Comparison of ENCODE assay signal across 29 cellular contexts in genomic region chr3:121723485-121723884, GRCh38.
"Had no signal": no experiment of that assay in that cellular context is flagged by ENCODE, and none has a peak within 500 bp of the region (broad histone marks: within the 10 kb centered on the region; RNA-seq: fewer than 3 reads in every experiment).

No MANE protein-coding gene starts in this region.

- H3K9me3 ChIP-seq: gastrocnemius medialis had no signal

- H3K4me3 Mint-ChIP-seq: activated CD8-positive, alpha-beta T cell treated with anti-CD3 and anti-CD28 coated beads for 36 hours; activated naive CD8-positive, alpha-beta T cell; activated T-cell treated with anti-CD3 and anti-CD28 coated beads, Interleukin-2, amount 50 U/mL, for 4 hours; activated T-helper 17 cell treated with anti-CD3 and anti-CD28 coated beads, Interleukin-2, amount 50 U/mL, for 72 hours; central memory CD8-positive, alpha-beta T cell; dendritic cell treated with granulocyte-macrophage colony-stimulating factor and Interleukin-4, amounts not matched to agents 40 ng/mL and 50 ng/mL, for 4 days; effector memory CD8-positive, alpha-beta T cell; WTC11 had no signal

- H3K27me3 Mint-ChIP-seq: activated CD8-positive, alpha-beta T cell treated with anti-CD3 and anti-CD28 coated beads for 36 hours; activated naive CD8-positive, alpha-beta T cell; activated T-helper 17 cell treated with anti-CD3 and anti-CD28 coated beads, Interleukin-2, amount 50 U/mL, for 72 hours; central memory CD8-positive, alpha-beta T cell; dendritic cell treated with granulocyte-macrophage colony-stimulating factor and Interleukin-4, amounts not matched to agents 40 ng/mL and 50 ng/mL, for 4 days; effector memory CD8-positive, alpha-beta T cell had no signal

- ATAC-seq: activated CD8-positive, alpha-beta T cell treated with anti-CD3 and anti-CD28 coated beads for 36 hours; activated T-cell treated with anti-CD3 and anti-CD28 coated beads, Interleukin-2, amount 50 U/mL, for 4 hours; activated T-helper 17 cell treated with anti-CD3 and anti-CD28 coated beads, Interleukin-2, amount 50 U/mL, for 72 hours; effector memory CD8-positive, alpha-beta T cell; esophagus mucosa; foreskin keratinocyte; gastrocnemius medialis; heart left ventricle; WTC11 had no signal

- H3K27ac Mint-ChIP-seq: activated CD8-positive, alpha-beta T cell treated with anti-CD3 and anti-CD28 coated beads for 36 hours; activated naive CD8-positive, alpha-beta T cell; WTC11 had no signal

- DNase-seq: activated CD4-positive, alpha-beta T cell treated with anti-CD3 and anti-CD28 coated beads for 48 hours; activated CD4-positive, alpha-beta T cell treated with anti-CD3 and anti-CD28 coated beads, Interleukin-2, amount 50 U/mL, for 1 hour; activated CD4-positive, alpha-beta T cell treated with anti-CD3 and anti-CD28 coated beads, Interleukin-2, amount 50 U/mL, for 48 hours; activated CD8-positive, alpha-beta memory T cell treated with anti-CD3 and anti-CD28 coated beads for 24 hours; activated CD8-positive, alpha-beta T cell treated with anti-CD3 and anti-CD28 coated beads for 36 hours; activated effector memory CD4-positive, alpha-beta T cell treated with Interleukin-2 at 50 U/mL for 16 hours; activated gamma-delta T cell treated with Interleukin-2 at 50 U/mL for 16 hours; activated naive CD4-positive, alpha-beta T cell treated with anti-CD3 and anti-CD28 coated beads, Interleukin-2, amount 50 U/mL, for 16 hours; activated naive CD4-positive, alpha-beta T cell treated with Interleukin-2 at 50 U/mL for 16 hours; activated T-cell treated with anti-CD3 and anti-CD28 coated beads, Interleukin-2, amount 50 U/mL, for 4 hours; amniotic stem cell; anterior cingulate cortex; brain microvascular endothelial cell; effector CD4-positive, alpha-beta T cell; effector memory CD8-positive, alpha-beta T cell; foreskin keratinocyte; gastrocnemius medialis; glutamatergic neuron; heart left ventricle had no signal

- H3K27ac ChIP-seq: brain microvascular endothelial cell, coronary artery, foreskin keratinocyte, gastrocnemius medialis, heart left ventricle, VCaP had no signal

- H3K4me3 ChIP-seq: coronary artery, gastrocnemius medialis, heart left ventricle had no signal

- H3K9me3 Mint-ChIP-seq: activated CD8-positive, alpha-beta T cell treated with anti-CD3 and anti-CD28 coated beads for 36 hours; activated T-cell treated with anti-CD3 and anti-CD28 coated beads, Interleukin-2, amount 50 U/mL, for 4 hours; activated T-helper 17 cell treated with anti-CD3 and anti-CD28 coated beads, Interleukin-2, amount 50 U/mL, for 72 hours; central memory CD8-positive, alpha-beta T cell; dendritic cell treated with granulocyte-macrophage colony-stimulating factor and Interleukin-4, amounts not matched to agents 40 ng/mL and 50 ng/mL, for 4 days; effector memory CD8-positive, alpha-beta T cell had no signal

- H3K27me3 ChIP-seq: brain microvascular endothelial cell, foreskin keratinocyte, gastrocnemius medialis, heart left ventricle had no signal

- FAIRE-seq: astrocyte, bronchial epithelial cell had no signal

- H3K4me1 Mint-ChIP-seq: WTC11 had no signal

- H3K4me1 ChIP-seq: foreskin keratinocyte, gastrocnemius medialis had no signal
